11 cellular contexts compared by ENCODE assay signal in genomic region chr5:132102944-132103343, GRCh38. TPM values are rescaled to one million over a fixed set of nuclear protein-coding genes. Genes with fewer than 3 reads are reported as not detected.
DNase-seq lines count a peak whose midpoint lies in the region; ATAC-seq and TF ChIP-seq lines count a peak whose summit lies in the region.
"Had no signal": no experiment of that assay in that cellular context is flagged by ENCODE, and none has a peak within 500 bp of the region (broad histone marks: within the 10 kb centered on the region; RNA-seq: fewer than 3 reads in every experiment).

No MANE protein-coding gene starts in this region.

- no peaks in the 10 kb centered on the region for H4K20me1 ChIP-seq in IMR-90 (ENCODE audit: insufficient read depth, low read length)

- no peak overlapping the region for H3K4me3 Mint-ChIP-seq in CD4-positive, alpha-beta T cell
- H3K4me3 Mint-ChIP-seq in naive thymus-derived CD8-positive, alpha-beta T cell = peak overlapping the region in 7 of 10 donors; percentile 15 to 71 (median 44)

- intact Hi-C loops in CD4-positive, alpha-beta T cell (cut with DNase I, micrococcal nuclease) = loop anchor here in 1 of 2 experiments (2.0 kb wide), 1 partner anchor 38 kb away; no protein-coding TSS in a partner anchor
- intact Hi-C loops in IMR-90 (cut with micrococcal nuclease) = no loop called here
- intact Hi-C loops in adrenal gland (cut with DNase I) = no loop called here
- intact Hi-C loops in testis (cut with DNase I; ENCODE audit: low total_unique reads) = no loop called here

- H3K27me3 ChIP-seq in CD4-positive, alpha-beta T cell (ENCODE audit: control insufficient read depth, insufficient read depth, low read length) = no peaks in the 10 kb centered on the region
- H3K27me3 ChIP-seq in IMR-90 (ENCODE audit: control insufficient read depth, insufficient read depth, low read length) (no peaks in the 10 kb centered on the region), adrenal gland (no peaks in the 10 kb centered on the region), testis (no peaks in the 10 kb centered on the region)

- peak overlapping the region; percentile 92 for H4K91ac ChIP-seq in IMR-90 (ENCODE audit: insufficient read depth, low read depth, low read length)

- peak overlapping the region; percentile 100 for H2BK120ac ChIP-seq in IMR-90 (ENCODE audit: low read depth, low read length)

- H2BK20ac ChIP-seq in IMR-90 (ENCODE audit: low read depth, low read length) = peak overlapping the region; percentile 98

- ATAC-seq in CD4-positive, alpha-beta T cell (ENCODE audit: poor library complexity) = no peak
- ATAC-seq in IMR-90 (ENCODE audit: low read depth) = no peak
- ATAC-seq in naive thymus-derived CD8-positive, alpha-beta T cell = no peak
- ATAC-seq in GM21360 (IDR thresholded peaks at IDR 0.05; ENCODE audit: unreplicated experiment) = no peak

- H2AK9ac ChIP-seq in IMR-90 (replicated peaks; ENCODE audit: low read depth, low read length, poor library complexity) = peak overlapping the region; percentile 93

- peak overlapping the region; percentile 43 for H3K18ac ChIP-seq in IMR-90 (ENCODE audit: low read depth, low read length)

- H4K8ac ChIP-seq in IMR-90 (ENCODE audit: low read depth in 2 of 2, low read length in 2 of 2) = peak overlapping the region; percentile 58 to 79; a peak in 3 of 4 replicates

- H2BK15ac ChIP-seq in IMR-90 (ENCODE audit: low read depth, low read length) = peak overlapping the region; percentile 96; the same call in 2 of the 3 replicates

- H3K4me1 Mint-ChIP-seq in CD4-positive, alpha-beta T cell (ENCODE audit: low read depth) = peaks cover 72% of the 10 kb centered on the region
- peaks cover 19 to 80% (median 51%) of the 10 kb centered on the region in 4 donors for H3K4me1 Mint-ChIP-seq in naive thymus-derived CD8-positive, alpha-beta T cell

- 40% methylated on average over 1 of the region's 3 CpGs; no CpG with 5 or more reads in 1 of the 2 experiments for WGBS in IMR-90 (ENCODE audit: extremely low coverage in 2 of 2, insufficient read length in 1 of 2), 2 experiments
- WGBS in adrenal gland, 4 donors = 30 to 80% (median 59%) methylated on average over 1 to 3 of the region's 3 CpGs
- 74 to 100% methylated on average over 1 to 3 of the region's 3 CpGs for WGBS in testis, 2 donors

- H3K4me1 ChIP-seq in IMR-90 (ENCODE audit: control insufficient read depth, insufficient read depth, low read length) (peaks cover 27% of the 10 kb centered on the region), adrenal gland (replicated peaks in 1 of 2) (peaks cover 8 to 17% of the 10 kb centered on the region in 2 donors), testis (peaks cover 7% of the 10 kb centered on the region)

- H3K27ac Mint-ChIP-seq in CD4-positive, alpha-beta T cell = peak overlapping the region; percentile 81
- H3K27ac Mint-ChIP-seq in naive thymus-derived CD8-positive, alpha-beta T cell = peak overlapping the region in 6 of 10 donors; percentile 26 to 82 (median 66)

- dilution Hi-C loops in IMR-90 (cut with HindIII; ENCODE audit: low sequenced_read_pairs, unreplicated experiment) = no loop called here

- peak overlapping the region; percentile 86 for H2AFZ ChIP-seq in IMR-90 (replicated peaks; ENCODE audit: low read length, poor library complexity)

- H2BK5ac ChIP-seq in IMR-90 (ENCODE audit: low read depth, low read length, poor library complexity, severe bottlenecking) = peak overlapping the region; percentile 71

- H2AK5ac ChIP-seq in IMR-90 (ENCODE audit: low read depth, low read length) = peak overlapping the region; percentile 95

- H3K9ac ChIP-seq in IMR-90 (ENCODE audit: low read depth, low read length) = no peak overlapping the region

- no peak for TF ChIP-seq CTCF in CD4-positive, alpha-beta T cell (IDR thresholded peaks at IDR 0.05)
- TF ChIP-seq CTCF in IMR-90 (conservative IDR thresholded peaks at IDR 0.05; ENCODE audit: low read depth, low read length) (no peak), adrenal gland (IDR thresholded peaks at IDR 0.05) (no peak), testis (IDR thresholded peaks at IDR 0.05) (no peak)

- H3K4me3 ChIP-seq in IMR-90 (ENCODE audit: insufficient read depth, low read depth, low read length) (no peak overlapping the region), adrenal gland (no peak overlapping the region), testis (no peak overlapping the region)

- peak overlapping the region; percentile 66 for H3K27ac ChIP-seq in CD4-positive, alpha-beta T cell (ENCODE audit: low read depth, low read length)
- H3K27ac ChIP-seq in IMR-90 (ENCODE audit: insufficient read depth, low read length) (peak overlapping the region; percentile 46), adrenal gland (peak overlapping the region in 3 of 5 donors; percentile 54 to 83 (median 74)), testis (no peak overlapping the region)

- H3K9me3 ChIP-seq in CD4-positive, alpha-beta T cell (ENCODE audit: control insufficient read depth, low read length) = no peaks in the 10 kb centered on the region
- H3K9me3 ChIP-seq in IMR-90 (ENCODE audit: control insufficient read depth, insufficient read depth, low read length) (no peaks in the 10 kb centered on the region), adrenal gland (replicated peaks in 1 of 3) (no peaks in the 10 kb centered on the region), testis (no peaks in the 10 kb centered on the region)

- no peaks in the 10 kb centered on the region for H3K79me1 ChIP-seq in IMR-90 (ENCODE audit: low read depth in 1 of 2, low read length in 2 of 2)

- TF ChIP-seq RAD21 in IMR-90 (IDR thresholded peaks at IDR 0.05; ENCODE audit: low read length) = no peak

- CTCF ChIA-PET in CD4-positive, alpha-beta T cell (lab: Charles Lee) = interaction anchor here (1.6 kb wide), 1 partner anchor 40 kb away, joined by 4 read pairs; no protein-coding TSS in a partner anchor
- CTCF ChIA-PET in IMR-90 (lab: Yijun Ruan, JAX) = no interaction called here

- DNase-seq in CD4-positive, alpha-beta T cell = no peak
- DNase-seq in IMR-90 = no peak
- no peak for DNase-seq in adrenal gland
- no peak for DNase-seq in naive thymus-derived CD8-positive, alpha-beta T cell
- no peak for DNase-seq in testis
- DNase-seq in NOMO-1 treated with dmso at 0.1 percent for 144 hours (lab: John Stamatoyannopoulos, UW; ENCODE audit: unreplicated experiment) = no peak
- no peak for DNase-seq in NCI-H1105 treated with DMSO at 0.1 percent for 48 hours (lab: John Stamatoyannopoulos, UW)
- DNase-seq: DMS 273 treated with DMSO at 0.1 percent for 48 hours had no signal

- H3K36me3 ChIP-seq in IMR-90 (ENCODE audit: control insufficient read depth, insufficient read depth, low read length) = no peaks in the 10 kb centered on the region
- no peaks in the 10 kb centered on the region for H3K36me3 ChIP-seq in adrenal gland (replicated peaks in 1 of 2)
- H3K36me3 ChIP-seq in testis (ENCODE audit: low read depth, missing control alignments) = no peaks in the 10 kb centered on the region

- H3K9me1 ChIP-seq in IMR-90 (ENCODE audit: insufficient read depth, low read length) = peaks cover 35% of the 10 kb centered on the region

- peak overlapping the region; percentile 57 for H4K5ac ChIP-seq in IMR-90 (ENCODE audit: low read depth, low read length)

- H3K9me3 Mint-ChIP-seq in CD4-positive, alpha-beta T cell = no peaks in the 10 kb centered on the region
- H3K9me3 Mint-ChIP-seq in naive thymus-derived CD8-positive, alpha-beta T cell = no peaks in the 10 kb centered on the region

- peak overlapping the region; percentile 99 for H3K4ac ChIP-seq in IMR-90 (ENCODE audit: low read depth, low read length)

- peak overlapping the region; percentile 78 for H3K23ac ChIP-seq in IMR-90 (ENCODE audit: low read depth, low read length)

- H3K27me3 Mint-ChIP-seq in CD4-positive, alpha-beta T cell = no peaks in the 10 kb centered on the region
- no peaks in the 10 kb centered on the region for H3K27me3 Mint-ChIP-seq in naive thymus-derived CD8-positive, alpha-beta T cell

- peak overlapping the region; percentile 97; the same call in 1 of the 2 replicates for H3K56ac ChIP-seq in IMR-90 (ENCODE audit: extremely low read depth, insufficient read depth, low read length)

- H3K36me3 Mint-ChIP-seq in CD4-positive, alpha-beta T cell (ENCODE audit: low read depth) = no peaks in the 10 kb centered on the region
- peaks cover 0 to 1% (median 0%) of the 10 kb centered on the region in 3 donors for H3K36me3 Mint-ChIP-seq in naive thymus-derived CD8-positive, alpha-beta T cell

- no TSS peak for BruUV-seq in IMR-90 (replicated peaks; lab: Mats Ljungman, UMichigan)

- H3K4me2 ChIP-seq in IMR-90 (ENCODE audit: low read depth, low read length) = no peak overlapping the region

- no peak for TF ChIP-seq POLR2A in IMR-90 (IDR thresholded peaks at IDR 0.05; ENCODE audit: low read depth, low read length)
- no peak for TF ChIP-seq POLR2A in adrenal gland (IDR thresholded peaks at IDR 0.05)
- no peak for TF ChIP-seq POLR2A in testis (IDR thresholded peaks at IDR 0.05)

- in situ Hi-C loops in IMR-90 (cut with MboI; ENCODE audit: low sequenced_read_pairs) = no loop called here

- POLR2A ChIA-PET in CD4-positive, alpha-beta T cell (lab: Charles Lee) = interaction anchor here (1.0 kb wide), 1 partner anchor 9 kb away, joined by 6 read pairs; no protein-coding TSS in a partner anchor
- POLR2A ChIA-PET in IMR-90 (lab: Charles Lee; ENCODE audit: unreplicated experiment) = no interaction called here
- POLR2A ChIA-PET in naive thymus-derived CD8-positive, alpha-beta T cell (lab: Charles Lee) = no interaction called here

- H3K14ac ChIP-seq in IMR-90 (replicated peaks; ENCODE audit: low read depth, low read length) = peak overlapping the region; percentile 92

TF ChIP-seq in IMR-90, 13 proteins besides CTCF, POLR2A, EP300 and RAD21 (continues in another document):
- no peak for TF ChIP-seq RCOR1 (IDR thresholded peaks at IDR 0.05; ENCODE audit: insufficient replicate concordance, low read length)

RNA-seq across cellular contexts. Expression of gene CSF2, which starts 29.4 kb away (rescaled TPM):
- not detected for total RNA-seq in CD4-positive, alpha-beta T cell
- total RNA-seq in IMR-90 (2012; rRNA removed) (not detected in 2 replicates), adrenal gland (under 1 TPM in 1 of 8 donors, not detected in 7; 0.31 TPM), testis (not detected)
- polyA plus RNA-seq in IMR-90 (2012; rRNA removed) (0.26 and 0.31 TPM in 2 replicates), adrenal gland (not detected), testis (ENCODE audit: insufficient read depth, low read depth, low replicate concordance) (not detected)
- 0.31 and 1.2 TPM in 2 replicates for polyA plus RNA-seq in IMR-90 (2012; cell fraction: cytosol; rRNA removed)
- polyA plus RNA-seq in IMR-90 (2012; cell fraction: nucleus; rRNA removed; ENCODE audit: low replicate concordance) = 0.70 and 0.79 TPM in 2 replicates
- total RNA-seq in naive thymus-derived CD8-positive, alpha-beta T cell = not detected
- polyA plus RNA-seq in naive thymus-derived CD8-positive, alpha-beta T cell = not detected
- total RNA-seq: myocyte had no signal

RNA-seq across cellular contexts. Expression of gene IL3, which starts 42.5 kb away (rescaled TPM):
- total RNA-seq in CD4-positive, alpha-beta T cell = not detected
- total RNA-seq in IMR-90 (2012; rRNA removed) = not detected in 2 replicates
- not detected in 2 replicates for polyA plus RNA-seq in IMR-90 (2012; rRNA removed)
- polyA plus RNA-seq in IMR-90 (2012; cell fraction: cytosol; rRNA removed) = not detected in 2 replicates
- not detected in 2 replicates for polyA plus RNA-seq in IMR-90 (2012; cell fraction: nucleus; rRNA removed; ENCODE audit: low replicate concordance)
- not detected for total RNA-seq in adrenal gland
- not detected for polyA plus RNA-seq in adrenal gland
- total RNA-seq in naive thymus-derived CD8-positive, alpha-beta T cell = not detected
- not detected for polyA plus RNA-seq in naive thymus-derived CD8-positive, alpha-beta T cell
- total RNA-seq in testis = under 1 TPM in 1 of 2 donors, not detected in 1; 0.39 TPM
- polyA plus RNA-seq in testis (ENCODE audit: insufficient read depth, low read depth, low replicate concordance) = not detected
- total RNA-seq: glomerular endothelial cell, myocyte had no signal

Comparison
In these comparisons a context has a peak if more than half of its experiments do, and no peak if none do; other contexts are left out.
1. H3K27ac ChIP-seq: peak in CD4-positive, alpha-beta T cell (single experiment), IMR-90 (single experiment) and adrenal gland (3 of 5); none in testis (0 of 2).